16 cellular contexts compared by ENCODE assay signal in genomic region chr12:75694891-75695290, GRCh38.
A peak's percentile ranks its signal among the peaks of the same experiment; 100 is the strongest.
DNase-seq lines count a peak whose midpoint lies in the region; ATAC-seq and TF ChIP-seq lines count a peak whose summit lies in the region.
"Had no signal": no experiment of that assay in that cellular context is flagged by ENCODE, and none has a peak within 500 bp of the region (broad histone marks: within the 10 kb centered on the region; RNA-seq: fewer than 3 reads in every experiment).

No MANE protein-coding gene starts in this region.

- POLR2A ChIA-PET in HCT116 (lab: Charles Lee) = no interaction called here

- CTCF ChIA-PET in HCT116 (lab: Charles Lee) = no interaction called here

- no peaks in the 10 kb centered on the region for H3K4me1 Mint-ChIP-seq in activated T-helper 2 cell treated with anti-CD3 and anti-CD28 coated beads, Interferon-gamma antibody, Interleukin-2, Interleukin-4, amounts not matched to agents 10 μg/mL and 5 μg/mL and 100 μg/mL, durations not matched to agents 14 hours and 24 hours and 36 hours (ENCODE audit: low read depth)

- no TSS peak for BruUV-seq in HCT116 (replicated peaks; lab: Mats Ljungman, UMichigan)

- no peaks in the 10 kb centered on the region for H3K9me3 Mint-ChIP-seq in activated T-helper 2 cell treated with anti-CD3 and anti-CD28 coated beads, Interferon-gamma antibody, Interleukin-2, Interleukin-4, amounts not matched to agents 10 μg/mL and 5 μg/mL and 100 μg/mL, durations not matched to agents 14 hours and 24 hours and 36 hours

- peak overlapping the region; percentile 40 for H3K4me2 ChIP-seq in HCT116 (ENCODE audit: low read length)

- H3K27me3 ChIP-seq in ACC112 (ENCODE audit: insufficient read depth, low read length) (no peaks in the 10 kb centered on the region), HCT116 (ENCODE audit: insufficient read depth, low read length) (no peaks in the 10 kb centered on the region), foreskin keratinocyte (no peaks in the 10 kb centered on the region)
- H3K27me3 ChIP-seq: BE2C had no signal

- H3K36me3 ChIP-seq in ACC112 (ENCODE audit: insufficient read depth, low read length) (no peaks in the 10 kb centered on the region), HCT116 (ENCODE audit: control insufficient read depth in 1 of 2, insufficient read depth in 2 of 2, low read length in 2 of 2) (peaks cover 0 to 5% of the 10 kb centered on the region in 2 experiments; a peak in 1 of 4 replicates)
- H3K36me3 ChIP-seq: BE2C had no signal

- no peaks in the 10 kb centered on the region for H3K9me2 ChIP-seq in HCT116 (ENCODE audit: insufficient read depth)

- RAD21 ChIA-PET in HCT116 (lab: Charles Lee; ENCODE audit: low non-redundant PET in 1 of 2, low total read pairs in 2 of 2, uncharacterized antibody in 2 of 2, unreplicated experiment in 2 of 2) = no interaction called here

- no peaks in the 10 kb centered on the region for H3K36me3 Mint-ChIP-seq in activated T-helper 2 cell treated with anti-CD3 and anti-CD28 coated beads, Interferon-gamma antibody, Interleukin-2, Interleukin-4, amounts not matched to agents 10 μg/mL and 5 μg/mL and 100 μg/mL, durations not matched to agents 14 hours and 24 hours and 36 hours (ENCODE audit: low read depth)
- H3K36me3 Mint-ChIP-seq: CD4-positive, alpha-beta memory T cell had no signal

- H3K27ac ChIP-seq in ACC112 (ENCODE audit: low read depth, low read length) = 0 out of 2 replicates have a peak overlapping the region, but pooled peaks have one; percentile 13
- H3K27ac ChIP-seq in HCT116 (ENCODE audit: low read depth, low read length) = peak overlapping the region; percentile 100
- H3K27ac ChIP-seq in foreskin keratinocyte = peak overlapping the region; percentile 92
- H3K27ac ChIP-seq: SK-N-MC had no signal

- TF ChIP-seq POLR2A in HCT116 (IDR thresholded peaks at IDR 0.05; ENCODE audit: borderline replicate concordance, extremely low read depth, insufficient read depth, insufficient read length) = no peak

- H3K27ac Mint-ChIP-seq in activated T-helper 2 cell treated with anti-CD3 and anti-CD28 coated beads, Interferon-gamma antibody, Interleukin-2, Interleukin-4, amounts not matched to agents 10 μg/mL and 5 μg/mL and 100 μg/mL, durations not matched to agents 14 hours and 24 hours and 36 hours = no peak overlapping the region
- H3K27ac Mint-ChIP-seq: CD4-positive, alpha-beta memory T cell had no signal

- H3K4me3 ChIP-seq in ACC112 (ENCODE audit: low read depth, low read length) (no peak overlapping the region), HCT116 (replicated peaks in 1 of 2; ENCODE audit: low read depth in 1 of 2, low read length in 2 of 2) (no peak overlapping the region), astrocyte of the spinal cord (ENCODE audit: low read depth, low read length) (no peak overlapping the region)
- H3K4me3 ChIP-seq: SK-N-MC had no signal

- H2AFZ ChIP-seq in ACC112 (ENCODE audit: low read length, unreplicated experiment) = peak overlapping the region; percentile 17
- H2AFZ ChIP-seq in HCT116 (ENCODE audit: low read depth, low read length, poor library complexity, severe bottlenecking) = no peak overlapping the region

- peak overlapping the region; percentile 22; the same call in 1 of the 2 replicates for H3K9ac ChIP-seq in HCT116 (ENCODE audit: low read length)

- peak; percentile 53 for DNase-seq in HCT116 (ENCODE audit: low read depth, low spot score)
- DNase-seq in astrocyte of the spinal cord (ENCODE audit: low read depth, low spot score) = peak; percentile 71
- peak; percentile 71 to 84 for DNase-seq in foreskin keratinocyte
- DNase-seq in GM19238 (ENCODE audit: insufficient read length, low spot score) = no peak
- no peak for DNase-seq in activated T-helper 2 cell treated with anti-CD3 and anti-CD28 coated beads, Interferon-gamma antibody, Interleukin-2, Interleukin-4, amounts not matched to agents 10 μg/mL and 5 μg/mL and 100 μg/mL, durations not matched to agents 14 hours and 24 hours and 36 hours (ENCODE audit: low spot score)
- no peak for DNase-seq in COR-L47 (lab: John Stamatoyannopoulos, UW)
- no peak for DNase-seq in NCI-H1092 (lab: John Stamatoyannopoulos, UW)
- DNase-seq: BE2C; CD4-positive, alpha-beta memory T cell; DND-41; MV-4-11; NCI-H1436 treated with DMSO at 0.1 percent for 48 hours; NCI-H2227 treated with DMSO at 0.1 percent for 48 hours; NCI-H526 treated with DMSO at 0.1 percent for 48 hours had no signal

- H3K9me3 ChIP-seq in HCT116 (ENCODE audit: control insufficient read depth in 1 of 2, insufficient read depth in 1 of 2, low read depth in 1 of 2, low read length in 2 of 2) = no peaks in the 10 kb centered on the region
- H3K9me3 ChIP-seq: BE2C had no signal

- H3K4me3 Mint-ChIP-seq in activated T-helper 2 cell treated with anti-CD3 and anti-CD28 coated beads, Interferon-gamma antibody, Interleukin-2, Interleukin-4, amounts not matched to agents 10 μg/mL and 5 μg/mL and 100 μg/mL, durations not matched to agents 14 hours and 24 hours and 36 hours (ENCODE audit: low read depth) = no peak overlapping the region
- H3K4me3 Mint-ChIP-seq: CD4-positive, alpha-beta memory T cell had no signal

- peaks cover 34% of the 10 kb centered on the region for H3K27me3 Mint-ChIP-seq in activated T-helper 2 cell treated with anti-CD3 and anti-CD28 coated beads, Interferon-gamma antibody, Interleukin-2, Interleukin-4, amounts not matched to agents 10 μg/mL and 5 μg/mL and 100 μg/mL, durations not matched to agents 14 hours and 24 hours and 36 hours (ENCODE audit: low read depth)
- H3K27me3 Mint-ChIP-seq: CD4-positive, alpha-beta memory T cell had no signal

- TF ChIP-seq RAD21 in HCT116 (IDR thresholded peaks at IDR 0.05; ENCODE audit: low read depth) = 0 out of 2 replicates have a peak, but pooled peaks have one; percentile 13

- in situ Hi-C loops in astrocyte of the spinal cord (cut with HindIII; ENCODE audit: low sequenced_read_pairs) = no loop called here

- intact Hi-C loops in HCT116 (cut with micrococcal nuclease) = no loop called here
- intact Hi-C loops in activated T-helper 2 cell treated with anti-CD3 and anti-CD28 coated beads, Interferon-gamma antibody, Interleukin-2, Interleukin-4, amounts not matched to agents 10 μg/mL and 5 μg/mL and 100 μg/mL, durations not matched to agents 14 hours and 24 hours and 36 hours (cut with micrococcal nuclease) = no loop called here

- ATAC-seq in HCT116 (peak; percentile 56), foreskin keratinocyte (peak; percentile 63)

- H4K20me1 ChIP-seq in HCT116 (ENCODE audit: insufficient read depth) = no peaks in the 10 kb centered on the region

- no peaks in the 10 kb centered on the region for H3K79me2 ChIP-seq in ACC112 (ENCODE audit: control insufficient read depth, insufficient read depth, low read length, unreplicated experiment)
- peaks cover 3% of the 10 kb centered on the region for H3K79me2 ChIP-seq in HCT116 (ENCODE audit: insufficient read depth, low read length)

- peaks cover 42% of the 10 kb centered on the region for H3K4me1 ChIP-seq in ACC112 (ENCODE audit: control insufficient read depth, insufficient read depth, low read length, unreplicated experiment)
- H3K4me1 ChIP-seq in HCT116 (ENCODE audit: control insufficient read depth in 1 of 2, insufficient read depth in 2 of 2, low read length in 2 of 2) = peaks cover 62 to 89% of the 10 kb centered on the region in 2 experiments
- H3K4me1 ChIP-seq in foreskin keratinocyte = peaks cover 42% of the 10 kb centered on the region

- no peak for TF ChIP-seq CTCF in HCT116 (IDR thresholded peaks at IDR 0.05 in 2 of 3, conservative IDR thresholded peaks at IDR 0.05 in 1 of 3; ENCODE audit: borderline replicate concordance in 1 of 3, insufficient read depth in 1 of 3, low read depth in 2 of 3, low read length in 2 of 3)
- no peak for TF ChIP-seq CTCF in astrocyte of the spinal cord (IDR thresholded peaks at IDR 0.05; ENCODE audit: low read depth, low read length)
- no peak for TF ChIP-seq CTCF in foreskin keratinocyte (conservative IDR thresholded peaks at IDR 0.05)

TF ChIP-seq in HCT116, 20 proteins besides CTCF, POLR2A, EP300 and RAD21 (continues in another document):
- no peak for TF ChIP-seq REST (IDR thresholded peaks at IDR 0.05; ENCODE audit: low read depth)
- TF ChIP-seq ELF1 (IDR thresholded peaks at IDR 0.05; ENCODE audit: borderline replicate concordance, low read depth) = no peak

Comparison
In these comparisons a context has a peak if more than half of its experiments do, and no peak if none do; other contexts are left out.
1. H3K27ac ChIP-seq: peak in every context shown above with its lines; median percentile 100 in HCT116; 92 in foreskin keratinocyte; 13 in ACC112.
2. DNase-seq: peak in HCT116 (single experiment), astrocyte of the spinal cord (single experiment) and foreskin keratinocyte (2 of 2); none in GM19238 (single experiment), activated T-helper 2 cell treated with anti-CD3 and anti-CD28 coated beads, Interferon-gamma antibody, Interleukin-2, Interleukin-4, amounts not matched to agents 10 μg/mL and 5 μg/mL and 100 μg/mL, durations not matched to agents 14 hours and 24 hours and 36 hours (single experiment), COR-L47 (single experiment) and NCI-H1092 (single experiment).